ENCODE assay signal across 17 cellular contexts in the genomic region with DNA sequence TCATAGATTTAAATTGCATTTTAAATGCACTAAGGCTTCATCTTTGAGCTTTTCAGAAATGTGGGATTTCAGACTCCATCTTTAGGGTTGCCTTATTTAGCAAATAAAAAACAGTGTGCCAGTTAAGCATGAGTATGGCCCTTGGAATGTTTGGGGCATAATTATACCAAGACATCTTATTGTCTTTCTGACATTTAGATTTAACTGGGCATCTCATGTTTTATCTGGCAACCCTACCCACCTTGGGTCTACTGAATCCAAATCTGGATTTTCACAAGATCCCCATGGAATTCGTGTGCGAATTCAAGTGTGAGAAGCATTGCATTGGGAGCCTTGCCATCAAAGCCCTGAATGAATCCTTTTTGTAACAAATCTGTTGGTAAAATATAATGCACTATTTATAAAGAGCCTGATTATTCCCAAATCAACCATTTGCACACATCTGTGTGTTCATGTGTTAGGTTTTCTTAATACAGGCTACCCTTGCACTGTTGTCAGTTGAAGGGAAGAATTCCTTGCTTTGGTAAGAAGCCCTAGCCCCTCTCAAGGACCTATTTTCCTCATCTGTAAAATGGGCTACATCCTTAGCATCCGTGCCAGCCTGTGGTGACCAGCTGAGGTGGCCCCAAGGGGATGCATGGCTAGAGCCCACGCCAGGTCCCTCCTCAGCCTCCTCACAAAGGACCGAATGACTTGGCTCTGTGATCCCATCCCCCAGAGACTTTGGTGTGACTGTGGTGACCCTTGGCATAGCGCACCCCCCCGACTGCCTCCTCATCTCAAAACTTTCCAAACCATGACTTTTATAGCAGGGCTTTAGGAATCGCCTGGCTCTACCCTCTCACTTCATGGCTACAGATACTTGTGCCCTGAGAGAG. TPM values are rescaled to one million over a fixed set of nuclear protein-coding genes. Genes with fewer than 3 reads are reported as not detected.
DNase-seq lines count a peak whose midpoint lies in the region; ATAC-seq and TF ChIP-seq lines count a peak whose summit lies in the region.
"Had no signal": no experiment of that assay in that cellular context is flagged by ENCODE, and none has a peak within 500 bp of the region (broad histone marks: within the 10 kb centered on the region; RNA-seq: fewer than 3 reads in every experiment).

No MANE protein-coding gene starts in this region.

- H3K4me1 ChIP-seq in Panc1 (ENCODE audit: control insufficient read depth, insufficient read depth, low read length), result peaks cover 91% of the 10 kb centered on the region
- H3K4me1 ChIP-seq in muscle layer of duodenum (ENCODE audit: control insufficient read depth in 1 of 2, insufficient read depth in 2 of 2, low read length in 2 of 2), result peaks cover 34 to 97% of the 10 kb centered on the region in 2 donors
- H3K4me1 ChIP-seq in suprapubic skin, result peaks cover 91% of the 10 kb centered on the region

- H3K9me3 ChIP-seq in Panc1 (ENCODE audit: control insufficient read depth, insufficient read depth, low read depth, low read length) (no peaks in the 10 kb centered on the region), muscle layer of duodenum (ENCODE audit: control insufficient read depth in 1 of 2, low read length in 2 of 2) (no peaks in the 10 kb centered on the region), suprapubic skin (no peaks in the 10 kb centered on the region)
- H3K9me3 ChIP-seq: colonic mucosa, mucosa of descending colon had no signal

- no peak for TF ChIP-seq EP300 in suprapubic skin (IDR thresholded peaks at IDR 0.05)

- peaks cover 56% of the 10 kb centered on the region for H3K4me1 Mint-ChIP-seq in CD14-positive monocyte

- TF ChIP-seq CTCF in Panc1 (IDR thresholded peaks at IDR 0.05) (no peak), suprapubic skin (IDR thresholded peaks at IDR 0.05) (no peak), CD14-positive monocyte (IDR thresholded peaks at IDR 0.05) (no peak)

- in situ Hi-C loops in Panc1 (cut with HindIII; ENCODE audit: low pct_unique_long_range_greater_than_20kb, low sequenced_read_pairs), result no loop called here

- H3K4me3 ChIP-seq in Panc1 (ENCODE audit: low read depth in 2 of 2, low read length in 2 of 2), result no peak overlapping the region
- no peak overlapping the region for H3K4me3 ChIP-seq in muscle layer of duodenum (ENCODE audit: low read depth in 1 of 2, low read length in 2 of 2)
- H3K4me3 ChIP-seq in suprapubic skin, result no peak overlapping the region
- H3K4me3 ChIP-seq: colonic mucosa, hepatocyte, mucosa of descending colon had no signal

- no peak overlapping the region for H3K4me3 Mint-ChIP-seq in CD14-positive monocyte
- H3K4me3 Mint-ChIP-seq: B cell, T-helper 17 cell had no signal

- DNase-seq in Panc1 (ENCODE audit: low read depth, low spot score) (no peak), suprapubic skin (ENCODE audit: low spot score in 2 of 2) (no peak), CD14-positive monocyte (ENCODE audit: low spot score) (no peak)
- no peak for DNase-seq in stimulated activated naive CD4-positive, alpha-beta T cell (lab: John Stamatoyannopoulos, UW)
- DNase-seq: colonic mucosa, Karpas-422, mucosa of descending colon, NCI-H1436 treated with DMSO at 0.1 percent for 48 hours, NCI-H345, posterior cingulate gyrus, T-helper 17 cell had no signal

- 65% methylated on average over 7 of the region's 8 CpGs for WGBS in suprapubic skin

- H3K36me3 ChIP-seq in Panc1 (ENCODE audit: control insufficient read depth, insufficient read depth, low read length), result no peaks in the 10 kb centered on the region
- peaks cover 8 to 12% of the 10 kb centered on the region in 2 donors for H3K36me3 ChIP-seq in muscle layer of duodenum (ENCODE audit: control insufficient read depth in 1 of 2, insufficient read depth in 2 of 2, low read length in 2 of 2)
- H3K36me3 ChIP-seq in suprapubic skin, result no peaks in the 10 kb centered on the region
- H3K36me3 ChIP-seq: colonic mucosa had no signal

- H3K27me3 ChIP-seq in Panc1 (ENCODE audit: control insufficient read depth, insufficient read depth, low read length) (no peaks in the 10 kb centered on the region), muscle layer of duodenum (ENCODE audit: low read depth, low read length) (no peaks in the 10 kb centered on the region), suprapubic skin (no peaks in the 10 kb centered on the region)
- H3K27me3 ChIP-seq: colonic mucosa, hepatocyte had no signal

- ATAC-seq in Panc1 (no peak), HG02571 (IDR thresholded peaks at IDR 0.05; ENCODE audit: unreplicated experiment) (no peak)
- ATAC-seq: mucosa of descending colon, T-helper 17 cell had no signal

- POLR2A ChIA-PET in Panc1 (lab: Charles Lee), result no interaction called here

- H3K27ac ChIP-seq in Panc1 (ENCODE audit: low read length), result peak overlapping the region; percentile 99
- H3K27ac ChIP-seq in cingulate gyrus (ENCODE audit: low read depth, low read length), result peak overlapping the region; percentile 83
- H3K27ac ChIP-seq in muscle layer of duodenum (ENCODE audit: low read length), result peak overlapping the region; percentile 90
- peak overlapping the region; percentile 97 for H3K27ac ChIP-seq in suprapubic skin
- H3K27ac ChIP-seq: RWPE1 had no signal

- CTCF ChIA-PET in Panc1 (lab: Charles Lee), result no interaction called here

- H3K27me3 Mint-ChIP-seq in CD14-positive monocyte (ENCODE audit: low read depth in 3 of 3), result no peaks in the 10 kb centered on the region
- H3K27me3 Mint-ChIP-seq: B cell had no signal

- no peak overlapping the region for H3K27ac Mint-ChIP-seq in CD14-positive monocyte
- H3K27ac Mint-ChIP-seq: B cell, T-helper 17 cell had no signal

- intact Hi-C loops in Panc1 (cut with micrococcal nuclease; ENCODE audit: unreplicated experiment) (no loop called here), CD14-positive monocyte (cut with micrococcal nuclease) (no loop called here)

- H3K9me3 Mint-ChIP-seq in CD14-positive monocyte, result no peaks in the 10 kb centered on the region

- peaks cover 19 to 22% of the 10 kb centered on the region in 2 donors for H3K36me3 Mint-ChIP-seq in CD14-positive monocyte

- no peak for TF ChIP-seq POLR2A in suprapubic skin (IDR thresholded peaks at IDR 0.05)

- no TSS peak for BruUV-seq in Panc1 (replicated peaks; lab: Mats Ljungman, UMichigan)

RNA-seq across cellular contexts. Expression of gene GSN, which starts 8.1 kb away (rescaled TPM):
- total RNA-seq in Panc1 (2021; ENCODE audit: unreplicated experiment), result 278 TPM
- polyA plus RNA-seq in Panc1 (2012; ENCODE audit: insufficient read length), result 483 TPM
- 100 to 1,000 TPM; 681 to 944 (median 771) TPM for total RNA-seq in suprapubic skin
- polyA plus RNA-seq in CD14-positive monocyte, result 100 to 1,000 TPM in 1 of 2 donors, 10 to 100 TPM in 1; 95.8 to 187 TPM
